In the genomic region with DNA sequence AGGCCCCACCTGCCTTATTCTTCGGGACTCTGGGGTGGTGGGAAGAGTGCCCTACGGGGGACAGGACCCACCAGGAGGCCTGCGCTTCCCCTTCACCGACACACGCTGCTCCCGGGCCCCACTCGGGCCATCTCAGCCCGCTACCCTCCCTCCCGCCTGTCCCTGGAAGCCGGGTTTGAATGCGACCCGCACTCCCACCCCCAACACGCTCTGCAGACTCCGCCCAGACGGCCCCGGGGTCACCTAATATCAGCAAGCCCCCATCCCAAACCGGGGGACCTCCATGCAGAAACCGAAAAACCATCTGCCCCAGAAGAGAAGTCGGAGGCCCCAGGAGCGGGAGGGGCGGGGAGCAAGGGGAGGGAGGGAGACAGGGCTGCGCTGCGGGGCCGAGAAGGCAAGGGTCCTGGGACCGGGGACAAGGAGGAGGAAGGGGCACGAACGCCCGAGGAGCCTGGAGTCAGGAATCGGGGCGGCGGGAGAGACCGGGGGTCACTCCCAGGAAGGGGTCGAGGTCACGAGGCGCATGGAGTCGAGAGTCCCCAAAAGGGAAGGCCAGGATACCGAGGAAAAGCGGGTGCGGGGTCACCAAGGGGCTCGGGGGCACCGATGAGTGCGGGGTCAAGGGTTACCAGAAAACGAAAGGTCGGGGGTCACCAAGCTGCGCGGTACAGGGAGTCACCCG, we compare ENCODE assay signal across 8 cellular contexts. TPM values are rescaled to one million over a fixed set of nuclear protein-coding genes. Genes with fewer than 3 reads are reported as not detected.
A peak's percentile ranks its signal among the peaks of the same experiment; 100 is the strongest.
DNase-seq lines count a peak whose midpoint lies in the region; ATAC-seq and TF ChIP-seq lines count a peak whose summit lies in the region.

No MANE protein-coding gene starts in this region.

- no peaks in the 10 kb centered on the region for H3K27me3 ChIP-seq in right atrium auricular region
- H3K27me3 ChIP-seq in gastrocnemius medialis: peaks cover 0 to 12% (median 0%) of the 10 kb centered on the region in 3 donors

- DNase-seq in stimulated activated CD4-positive, alpha-beta T cell treated with anti-CD3 and anti-CD28 coated beads, Interleukin-4, amount 100 ng/mL, for 1 hour: peak; percentile 23
- no peak for DNase-seq in stimulated activated CD4-positive, alpha-beta T cell treated with anti-CD3 and anti-CD28 coated beads, Interleukin-2, amount 100 ng/mL, for 48 hours
- DNase-seq in activated naive CD4-positive, alpha-beta T cell treated with anti-CD3 and anti-CD28 coated beads, Interleukin-2, amount 50 U/mL, for 16 hours: peak; percentile 18
- DNase-seq in right atrium auricular region (ENCODE audit: low spot score) (no peak), gastrocnemius medialis (peak in 1 of 2 donors; percentile 26), NCI-H1930 (lab: John Stamatoyannopoulos, UW) (no peak), kidney glomerular epithelial cell (lab: John Stamatoyannopoulos, UW) (no peak)

- ATAC-seq in gastrocnemius medialis (peak; percentile 23 to 37), HG02759 (IDR thresholded peaks at IDR 0.05; ENCODE audit: unreplicated experiment) (no peak)

- TF ChIP-seq POLR2A in gastrocnemius medialis (IDR thresholded peaks at IDR 0.05): no peak

- H3K36me3 ChIP-seq in right atrium auricular region: no peaks in the 10 kb centered on the region
- no peaks in the 10 kb centered on the region for H3K36me3 ChIP-seq in gastrocnemius medialis

- no peak for TF ChIP-seq CTCF in right atrium auricular region (IDR thresholded peaks at IDR 0.05)
- TF ChIP-seq CTCF in gastrocnemius medialis (IDR thresholded peaks at IDR 0.05 in 4 of 5, conservative IDR thresholded peaks at IDR 0.05 in 1 of 5): no peak

- H3K4me3 ChIP-seq in right atrium auricular region: peak overlapping the region; percentile 83 to 92
- H3K4me3 ChIP-seq in gastrocnemius medialis: peak overlapping the region; percentile 67 to 92 (median 73)

- in situ Hi-C loops in gastrocnemius medialis (cut with MboI; ENCODE audit: low sequenced_read_pairs in 4 of 4): no loop called here

- intact Hi-C loops in gastrocnemius medialis (cut with DNase I; ENCODE audit: low total_unique reads): loop anchor here (2.0 to 5.0 kb wide), 2 partner anchors 41 to 69 kb away; a partner anchor contains a TSS

- peak overlapping the region; percentile 85 to 90 for H3K27ac ChIP-seq in right atrium auricular region
- H3K27ac ChIP-seq in gastrocnemius medialis: peak overlapping the region; percentile 86 to 87 (median 87)

- H3K4me1 ChIP-seq in right atrium auricular region (peaks cover 0 to 33% of the 10 kb centered on the region in 2 donors), gastrocnemius medialis (peaks cover 15 to 21% of the 10 kb centered on the region in 2 donors)

- H3K9me3 ChIP-seq in right atrium auricular region (no peaks in the 10 kb centered on the region), gastrocnemius medialis (no peaks in the 10 kb centered on the region)

RNA-seq across cellular contexts. Expression of a gene that starts 0.8 kb away (rescaled TPM):
- 10 to 100 TPM; 14.7 to 17.7 TPM for total RNA-seq in right atrium auricular region
- 10 to 100 TPM; 22.2 to 49.8 (median 30.9) TPM for total RNA-seq in gastrocnemius medialis

RNA-seq across cellular contexts. Expression of a gene that starts 32.3 kb away (rescaled TPM):
- total RNA-seq in right atrium auricular region: 10 to 100 TPM; 62.0 to 64.7 TPM
- total RNA-seq in gastrocnemius medialis: 100 to 1,000 TPM in 3 of 4 donors, 10 to 100 TPM in 1; 91.5 to 194 (median 149) TPM

Comparison
In these comparisons a context has a peak if more than half of its experiments do, and no peak if none do; other contexts are left out.
1. DNase-seq: peak in stimulated activated CD4-positive, alpha-beta T cell treated with anti-CD3 and anti-CD28 coated beads, Interleukin-4, amount 100 ng/mL, for 1 hour (single experiment) and activated naive CD4-positive, alpha-beta T cell treated with anti-CD3 and anti-CD28 coated beads, Interleukin-2, amount 50 U/mL, for 16 hours (single experiment); none in stimulated activated CD4-positive, alpha-beta T cell treated with anti-CD3 and anti-CD28 coated beads, Interleukin-2, amount 100 ng/mL, for 48 hours (0 of 2), right atrium auricular region (single experiment), NCI-H1930 (0 of 2) and kidney glomerular epithelial cell (single experiment).